In the genomic region with DNA sequence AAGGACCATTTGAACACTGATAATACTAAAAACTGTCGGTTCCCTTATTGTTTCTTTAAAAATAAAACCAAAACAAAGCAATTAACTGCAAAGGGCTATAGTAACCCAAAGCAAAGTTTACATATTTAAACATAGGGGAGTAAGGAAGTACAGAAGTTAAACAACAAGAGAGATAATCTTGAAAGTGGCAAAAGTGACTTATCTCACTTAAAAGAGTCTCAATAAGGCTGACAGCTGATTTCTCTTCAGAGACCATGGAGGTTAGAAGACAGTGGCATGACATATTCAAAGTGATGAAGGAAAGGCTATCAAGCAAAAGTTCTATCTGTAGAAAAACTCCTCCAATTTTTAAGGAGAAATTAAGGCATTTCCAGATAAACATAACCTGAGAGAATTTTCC, we compare ENCODE assay signal across 1 cellular context.
TF ChIP-seq lines count a peak whose summit lies in the region.

No MANE protein-coding gene starts in this region.

TF ChIP-seq in GM23338, 12 proteins besides CTCF, POLR2A, EP300 and RAD21 (continued from another document):
- TF ChIP-seq ZNF462 (CRISPR knock-in tag; IDR thresholded peaks at IDR 0.05) (no peak), ZNF331 (CRISPR knock-in tag; IDR thresholded peaks at IDR 0.05; ENCODE audit: low read depth) (no peak), JUNB (IDR thresholded peaks at IDR 0.05; ENCODE audit: unreplicated experiment) (no peak), EZH2 (IDR thresholded peaks at IDR 0.05; ENCODE audit: low read depth, unreplicated experiment) (no peak)
